Comparison of ENCODE assay signal across 8 cellular contexts in genomic region chr10:61943699-61944444, GRCh38. TPM values are rescaled to one million over a fixed set of nuclear protein-coding genes. Genes with fewer than 3 reads are reported as not detected.
DNase-seq lines count a peak whose midpoint lies in the region; ATAC-seq, FAIRE-seq and TF ChIP-seq lines count a peak whose summit lies in the region.

No MANE protein-coding gene starts in this region.

- H3K9ac ChIP-seq in liver (ENCODE audit: low read depth in 1 of 2, low read length in 2 of 2) (peak overlapping the region in 1 of 2 donors; percentile 64), HepG2 (ENCODE audit: insufficient read depth, low read depth, low read length) (no peak overlapping the region)

- no peaks in the 10 kb centered on the region for H4K20me1 ChIP-seq in HepG2 (ENCODE audit: insufficient read depth, low read length)

- peaks cover 98% of the 10 kb centered on the region for H3K36me3 Mint-ChIP-seq in activated T-helper 17 cell treated with anti-CD3 and anti-CD28 coated beads, Interleukin-2, amount 50 U/mL, for 72 hours (ENCODE audit: low read depth)

- peaks cover 36% of the 10 kb centered on the region for H3K4me1 Mint-ChIP-seq in activated T-helper 17 cell treated with anti-CD3 and anti-CD28 coated beads, Interleukin-2, amount 50 U/mL, for 72 hours

- no TSS peak for BruUV-seq in HepG2 (replicated peaks; lab: Mats Ljungman, UMichigan)

- ATAC-seq in HepG2 (no peak), HG03159 (IDR thresholded peaks at IDR 0.05; ENCODE audit: unreplicated experiment) (peak; percentile 41)
- peak; percentile 78 for ATAC-seq in activated T-helper 17 cell treated with anti-CD3 and anti-CD28 coated beads, Interleukin-2, amount 50 U/mL, for 72 hours (replicated peaks)

- TF ChIP-seq POLR2A in HepG2 (IDR thresholded peaks at IDR 0.05; ENCODE audit: insufficient read depth in 1 of 2, low read depth in 2 of 2, low read length in 2 of 2) (no peak), spleen (IDR thresholded peaks at IDR 0.05) (no peak)

- peak overlapping the region; percentile 96 for H3K27ac Mint-ChIP-seq in activated T-helper 17 cell treated with anti-CD3 and anti-CD28 coated beads, Interleukin-2, amount 50 U/mL, for 72 hours

- POLR2A ChIA-PET in HepG2 (lab: Yijun Ruan, JAX), result interaction anchor here (1.6 kb wide), 1 partner anchor 21 kb away, joined by 5 read pairs; no protein-coding TSS in a partner anchor

- in situ Hi-C loops in HepG2 (cut with HindIII; ENCODE audit: extremely low pct_ligation_motif_present, low pct_unique_long_range_greater_than_20kb), result no loop called here

- TF ChIP-seq RAD21 in liver (IDR thresholded peaks at IDR 0.05), result peak; percentile 59 to 61
- TF ChIP-seq RAD21 in HepG2 (CRISPR knock-in tag; IDR thresholded peaks at IDR 0.05), result no peak

- FAIRE-seq in HepG2 (lab: Jason Lieb, UNC), result no peak

- no peak overlapping the region for H2AFZ ChIP-seq in HepG2 (ENCODE audit: low read length)

- DNase-seq in HepG2 (ENCODE audit: low spot score) (no peak), cardiac muscle cell (ENCODE audit: low read depth in 1 of 2, low spot score in 1 of 2) (peak in 1 of 2 donors; percentile 87), spleen (no peak), NOMO-1 treated with dmso at 0.1 percent for 144 hours (lab: John Stamatoyannopoulos, UW; ENCODE audit: unreplicated experiment) (no peak), NCI-H748 treated with DMSO at 0.1 percent for 48 hours (lab: John Stamatoyannopoulos, UW) (no peak)

- CTCF ChIA-PET in HepG2 (lab: Yijun Ruan, JAX; ENCODE audit: low intra/inter-chr PET ratio, low total read pairs), result no interaction called here

- intact Hi-C loops in HepG2 (cut with micrococcal nuclease; ENCODE audit: unreplicated experiment) (loop anchor here (2.0 kb wide), 1 partner anchor 21 kb away; no protein-coding TSS in a partner anchor), spleen (cut with DNase I; ENCODE audit: low total_unique reads) (no loop called here)

- peaks cover 0 to 6% (median 0%) of the 10 kb centered on the region in 4 donors for H3K36me3 ChIP-seq in liver (ENCODE audit: control insufficient read depth in 4 of 4, insufficient read depth in 3 of 4, low read depth in 1 of 4, low read length in 3 of 4)
- H3K36me3 ChIP-seq in HepG2 (replicated peaks in 1 of 2; ENCODE audit: control insufficient read depth in 1 of 2, insufficient read depth in 2 of 2, low read length in 2 of 2), result peaks cover 6 to 28% of the 10 kb centered on the region in 2 experiments
- no peaks in the 10 kb centered on the region for H3K36me3 ChIP-seq in cardiac muscle cell
- peaks cover 0 to 38% (median 4%) of the 10 kb centered on the region in 6 donors for H3K36me3 ChIP-seq in spleen

- H3K4me3 ChIP-seq in liver (ENCODE audit: low read depth in 1 of 3, low read length in 3 of 3) (no peak overlapping the region), HepG2 (replicated peaks in 1 of 3; ENCODE audit: insufficient read depth in 1 of 3, low read depth in 2 of 3, low read length in 3 of 3) (no peak overlapping the region), cardiac muscle cell (no peak overlapping the region), spleen (peak overlapping the region in 1 of 8 donors; percentile 24)

- no peak for TF ChIP-seq EP300 in HepG2 (IDR thresholded peaks at IDR 0.05; ENCODE audit: low read depth in 2 of 2, low read length in 2 of 2)
- no peak for TF ChIP-seq EP300 in HepG2 (CRISPR knock-in tag; IDR thresholded peaks at IDR 0.05; ENCODE audit: borderline replicate concordance)

- H3K27ac ChIP-seq in liver (ENCODE audit: low read depth in 1 of 2, low read length in 2 of 2) (peak overlapping the region; percentile 78 to 80), HepG2 (ENCODE audit: extremely low read length, insufficient read depth, low read length) (no peak overlapping the region), cardiac muscle cell (no peak overlapping the region), spleen (peak overlapping the region; percentile 59 to 87 (median 83))

- peaks cover 0 to 7% (median 3%) of the 10 kb centered on the region in 4 donors for H3K4me1 ChIP-seq in liver (ENCODE audit: control insufficient read depth in 4 of 4, insufficient read depth in 4 of 4, low read length in 3 of 4)
- H3K4me1 ChIP-seq in HepG2 (ENCODE audit: insufficient read depth, low read length), result peaks cover 14% of the 10 kb centered on the region; the same call in 1 of the 2 replicates
- no peaks in the 10 kb centered on the region for H3K4me1 ChIP-seq in cardiac muscle cell (ENCODE audit: low read depth)
- peaks cover 38 to 68% (median 55%) of the 10 kb centered on the region in 6 donors for H3K4me1 ChIP-seq in spleen

- H3K27me3 ChIP-seq in liver (ENCODE audit: control insufficient read depth in 4 of 4, insufficient read depth in 4 of 4, low read length in 3 of 4) (no peaks in the 10 kb centered on the region), HepG2 (ENCODE audit: control insufficient read depth in 1 of 2, insufficient read depth in 2 of 2, low read length in 2 of 2) (no peaks in the 10 kb centered on the region), cardiac muscle cell (no peaks in the 10 kb centered on the region), spleen (replicated peaks in 1 of 7) (no peaks in the 10 kb centered on the region)

- no peaks in the 10 kb centered on the region for H3K79me2 ChIP-seq in HepG2 (ENCODE audit: insufficient read depth, low read length)

- no peak overlapping the region for H3K4me2 ChIP-seq in HepG2 (ENCODE audit: low read depth, low read length)

- TF ChIP-seq CTCF in liver (IDR thresholded peaks at IDR 0.05; ENCODE audit: low read depth, low read length, missing input control) (peak; percentile 15), HepG2 (CRISPR knock-in tag; IDR thresholded peaks at IDR 0.05) (no peak), cardiac muscle cell (IDR thresholded peaks at IDR 0.05; ENCODE audit: low read depth, low read length) (peak; percentile 35), spleen (IDR thresholded peaks at IDR 0.05 in 8 of 11, conservative IDR thresholded peaks at IDR 0.05 in 3 of 11) (peak in 2 of 11 experiments; percentile 10 to 20)

- no peaks in the 10 kb centered on the region for H3K9me3 Mint-ChIP-seq in activated T-helper 17 cell treated with anti-CD3 and anti-CD28 coated beads, Interleukin-2, amount 50 U/mL, for 72 hours

- peak overlapping the region; percentile 80 for H3K4me3 Mint-ChIP-seq in activated T-helper 17 cell treated with anti-CD3 and anti-CD28 coated beads, Interleukin-2, amount 50 U/mL, for 72 hours

- no peaks in the 10 kb centered on the region for H3K27me3 Mint-ChIP-seq in activated T-helper 17 cell treated with anti-CD3 and anti-CD28 coated beads, Interleukin-2, amount 50 U/mL, for 72 hours

- no peaks in the 10 kb centered on the region for H3K9me3 ChIP-seq in liver (ENCODE audit: control insufficient read depth in 4 of 4, low read length in 3 of 4)
- H3K9me3 ChIP-seq in HepG2 (ENCODE audit: low read length), result no peaks in the 10 kb centered on the region
- H3K9me3 ChIP-seq in cardiac muscle cell (ENCODE audit: low read depth), result no peaks in the 10 kb centered on the region
- H3K9me3 ChIP-seq in spleen, result no peaks in the 10 kb centered on the region

TF ChIP-seq in liver, 16 proteins besides CTCF, POLR2A, EP300 and RAD21 (continues in another document):
- TF ChIP-seq RXRA (IDR thresholded peaks at IDR 0.05) (peak; percentile 11 to 14), JUND (IDR thresholded peaks at IDR 0.05) (no peak), YY1 (IDR thresholded peaks at IDR 0.05) (peak; percentile 58)

TF ChIP-seq in HepG2, 621 proteins besides CTCF, POLR2A, EP300 and RAD21:
- TF ChIP-seq RNF2 (conservative IDR thresholded peaks at IDR 0.05; ENCODE audit: low read depth), result no peak
- no peak for TF ChIP-seq MXD1 (CRISPR knock-in tag; IDR thresholded peaks at IDR 0.05)
- TF ChIP-seq CCDC6 (CRISPR knock-in tag; IDR thresholded peaks at IDR 0.05), result no peak
- TF ChIP-seq ZNF780A (CRISPR knock-in tag; IDR thresholded peaks at IDR 0.05), result no peak
- TF ChIP-seq ZNF567 (CRISPR knock-in tag; IDR thresholded peaks at IDR 0.05; ENCODE audit: borderline replicate concordance), result no peak
- TF ChIP-seq SIX4 (CRISPR knock-in tag; IDR thresholded peaks at IDR 0.05), result no peak
- no peak for TF ChIP-seq EED (CRISPR knock-in tag; IDR thresholded peaks at IDR 0.05)
- no peak for TF ChIP-seq GATAD2A (CRISPR knock-in tag; IDR thresholded peaks at IDR 0.05)
TF ChIP-seq in HepG2: peak in this region for 0.

RNA-seq across cellular contexts. Expression of gene ARID5B, which starts 42.4 kb away (rescaled TPM):
- total RNA-seq in liver, result 1 to 10 TPM; 4.4 to 6.1 TPM
- 1 to 10 TPM; 1.3 to 6.4 TPM for polyA plus RNA-seq in liver
- 6.2 and 7.9 TPM in 2 replicates for total RNA-seq in HepG2 (2016; rRNA removed; fragmentation: Illumina TruSeq; extraction: Trizol)
- 0.51 and 1.4 TPM in 2 replicates for total RNA-seq in HepG2 (2016; cell fraction: cytosol; rRNA removed; fragmentation: Illumina TruSeq; extraction: Trizol; ENCODE audit: low read depth)
- 6.4 and 7.4 TPM in 2 replicates for total RNA-seq in HepG2 (2016; cell fraction: insoluble cytoplasmic fraction; rRNA removed; fragmentation: Illumina TruSeq; extraction: Trizol)
- total RNA-seq in HepG2 (2016; cell fraction: membrane; rRNA removed; fragmentation: Illumina TruSeq; extraction: Trizol), result 2.4 and 2.6 TPM in 2 replicates
- total RNA-seq in HepG2 (2016; cell fraction: nucleus; rRNA removed; fragmentation: Illumina TruSeq; extraction: Trizol), result 14.1 and 15.4 TPM in 2 replicates
- polyA plus RNA-seq in HepG2 (2011; rRNA removed), result 14.5 and 21.1 TPM in 2 replicates
- 10.9 and 13.9 TPM in 2 replicates for polyA plus RNA-seq in HepG2 (2011; cell fraction: cytosol; rRNA removed)
- 14.6 and 21.9 TPM in 2 replicates for polyA plus RNA-seq in HepG2 (2011; cell fraction: nucleus; rRNA removed)
- 14.5 and 16.7 TPM in 2 replicates for polyA plus RNA-seq in HepG2 (2012)
- polyA plus RNA-seq in HepG2 (2016; cell fraction: cytosol; fragmentation: Illumina TruSeq; extraction: Trizol; ENCODE audit: low read depth), result 0.14 and 0.15 TPM in 2 replicates
- 4.7 and 5.3 TPM in 2 replicates for polyA plus RNA-seq in HepG2 (2016; cell fraction: insoluble cytoplasmic fraction; fragmentation: Illumina TruSeq; extraction: Trizol; ENCODE audit: low read depth)
- 0.54 and 0.63 TPM in 2 replicates for polyA plus RNA-seq in HepG2 (2016; cell fraction: membrane; fragmentation: Illumina TruSeq; extraction: Trizol; ENCODE audit: low read depth)
- polyA plus RNA-seq in HepG2 (2016; cell fraction: nucleus; fragmentation: Illumina TruSeq; extraction: Trizol; ENCODE audit: insufficient read depth, low read depth), result 6.4 and 7.2 TPM in 2 replicates
- polyA minus RNA-seq in HepG2 (2011; rRNA and poly(A)+ RNA removed; ENCODE audit: low replicate concordance), result 50.5 and 55.3 TPM in 2 replicates
- 30.8 and 33.9 TPM in 2 replicates for polyA minus RNA-seq in HepG2 (2011; cell fraction: cytosol; rRNA and poly(A)+ RNA removed)
- 111 and 117 TPM in 2 replicates for polyA minus RNA-seq in HepG2 (2011; cell fraction: nucleus; rRNA and poly(A)+ RNA removed)
- total RNA-seq in activated T-helper 17 cell treated with anti-CD3 and anti-CD28 coated beads, Interleukin-2, amount 50 U/mL, for 72 hours, result 10 to 100 TPM; 65.5 to 93.8 TPM
- 4.3 and 4.9 TPM in 2 replicates for total RNA-seq in cardiac muscle cell
- 4.3 and 7.8 TPM in 2 replicates for polyA plus RNA-seq in cardiac muscle cell
- 10 to 100 TPM; 40.1 to 70.7 (median 46.9) TPM for total RNA-seq in spleen
- polyA plus RNA-seq in spleen, result 1 to 10 TPM; 5.6 to 9.0 (median 6.8) TPM

Comparison
In these comparisons a context has a peak if more than half of its experiments do, and no peak if none do; other contexts are left out.
1. H3K27ac ChIP-seq: peak in liver (2 of 2) and spleen (8 of 8); none in HepG2 (single experiment) and cardiac muscle cell (single experiment).